Comparison of ENCODE assay signal across 27 cellular contexts in the genomic region with DNA sequence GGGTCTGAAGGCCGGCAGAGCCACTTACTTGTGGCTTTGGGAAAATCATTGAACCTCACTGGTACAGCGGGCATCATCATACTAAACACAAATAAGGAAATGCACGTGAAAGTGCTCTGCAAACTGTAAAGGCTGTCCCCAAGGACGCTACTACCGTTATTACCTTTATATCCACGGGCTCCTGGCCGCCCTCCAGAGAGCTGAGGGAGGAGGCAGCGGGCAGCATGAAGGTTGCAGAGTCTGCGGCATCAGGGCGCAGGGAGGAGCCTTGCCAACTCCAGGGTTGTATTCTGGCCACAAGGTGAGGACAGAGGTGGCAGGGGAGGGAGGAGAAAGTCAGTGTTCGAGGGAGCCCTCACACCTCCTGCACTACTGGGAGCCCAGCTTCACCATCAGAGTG.
"Had no signal": no experiment of that assay in that cellular context is flagged by ENCODE, and none has a peak within 500 bp of the region (broad histone marks: within the 10 kb centered on the region; RNA-seq: fewer than 3 reads in every experiment).

No MANE protein-coding gene starts in this region.

- DNase-seq: activated B cell treated with CpG ODN at 0.5 μM for 24 hours; activated CD4-positive, alpha-beta memory T cell treated with anti-CD3 and anti-CD28 coated beads for 36 hours; activated CD4-positive, alpha-beta T cell treated with anti-CD3 and anti-CD28 coated beads for 1 hour; activated CD4-positive, alpha-beta T cell treated with anti-CD3 and anti-CD28 coated beads, Interleukin-2, amount 10 ng/mL, durations not matched to agents 24 days and 14 days; activated CD8-positive, alpha-beta memory T cell treated with anti-CD3 and anti-CD28 coated beads for 24 hours; activated effector memory CD4-positive, alpha-beta T cell treated with anti-CD3 and anti-CD28 coated beads, Interleukin-2, amount 50 U/mL, for 16 hours; activated naive CD4-positive, alpha-beta T cell treated with Interleukin-2 at 50 U/mL for 16 hours; activated naive CD8-positive, alpha-beta T cell treated with anti-CD3 and anti-CD28 coated beads, Interleukin-2, amount 50 U/mL, for 24 hours; activated T-cell treated with anti-CD3 and anti-CD28 coated beads, Interleukin-2, amount 50 U/mL, for 4 hours; amniotic stem cell; body of pancreas; NCI-H1048; NCI-H1417 treated with DMSO at 0.1 percent for 48 hours; NCI-H187; NCI-H345; NCI-H510A; NCI-H526 treated with DMSO at 0.1 percent for 48 hours; PC-9; RPMI8226; T-cell; T-helper 2 cell; T1000 had no signal

- H3K4me3 ChIP-seq: ascending aorta, body of pancreas, PC-9, SK-N-MC had no signal

- H3K27ac Mint-ChIP-seq: activated B cell treated with CpG ODN at 0.5 μM for 24 hours; activated CD4-positive, alpha-beta memory T cell treated with anti-CD3 and anti-CD28 coated beads for 36 hours; activated CD4-positive, alpha-beta T cell treated with anti-CD3 and anti-CD28 coated beads, Interleukin-2, amount 10 ng/mL, durations not matched to agents 24 days and 14 days; activated naive CD4-positive, alpha-beta T cell treated with anti-CD3 and anti-CD28 coated beads, Interleukin-2, amount 50 U/mL, for 72 hours; activated naive CD8-positive, alpha-beta T cell treated with anti-CD3 and anti-CD28 coated beads, Interleukin-2, amount 50 U/mL, for 24 hours; T-cell had no signal

- H3K36me3 Mint-ChIP-seq: activated CD4-positive, alpha-beta memory T cell treated with anti-CD3 and anti-CD28 coated beads for 36 hours; activated naive CD4-positive, alpha-beta T cell treated with anti-CD3 and anti-CD28 coated beads, Interleukin-2, amount 50 U/mL, for 72 hours; T-cell had no signal

- H3K9me3 Mint-ChIP-seq: activated B cell treated with CpG ODN at 0.5 μM for 24 hours; activated CD4-positive, alpha-beta memory T cell treated with anti-CD3 and anti-CD28 coated beads for 36 hours; activated naive CD4-positive, alpha-beta T cell treated with anti-CD3 and anti-CD28 coated beads, Interleukin-2, amount 50 U/mL, for 72 hours; activated naive CD8-positive, alpha-beta T cell treated with anti-CD3 and anti-CD28 coated beads, Interleukin-2, amount 50 U/mL, for 24 hours; activated T-cell treated with anti-CD3 and anti-CD28 coated beads, Interleukin-2, amount 50 U/mL, for 4 hours; central memory CD8-positive, alpha-beta T cell; T-cell had no signal

- H3K27me3 ChIP-seq: ascending aorta, body of pancreas had no signal

- H3K27me3 Mint-ChIP-seq: activated CD4-positive, alpha-beta T cell treated with anti-CD3 and anti-CD28 coated beads, Interleukin-2, amount 10 ng/mL, durations not matched to agents 24 days and 14 days had no signal

- H3K27ac ChIP-seq: ascending aorta, body of pancreas, PC-9, SK-N-MC had no signal

- H3K4me3 Mint-ChIP-seq: activated B cell treated with CpG ODN at 0.5 μM for 24 hours; activated CD4-positive, alpha-beta memory T cell treated with anti-CD3 and anti-CD28 coated beads for 36 hours; activated CD4-positive, alpha-beta T cell treated with anti-CD3 and anti-CD28 coated beads, Interleukin-2, amount 10 ng/mL, durations not matched to agents 24 days and 14 days; activated naive CD8-positive, alpha-beta T cell treated with anti-CD3 and anti-CD28 coated beads, Interleukin-2, amount 50 U/mL, for 24 hours; activated T-cell treated with anti-CD3 and anti-CD28 coated beads, Interleukin-2, amount 50 U/mL, for 4 hours; central memory CD8-positive, alpha-beta T cell; T-cell had no signal

- H3K36me3 ChIP-seq: ascending aorta had no signal

- H3K4me1 Mint-ChIP-seq: activated B cell treated with CpG ODN at 0.5 μM for 24 hours; activated CD4-positive, alpha-beta T cell treated with anti-CD3 and anti-CD28 coated beads, Interleukin-2, amount 10 ng/mL, durations not matched to agents 24 days and 14 days; activated naive CD8-positive, alpha-beta T cell treated with anti-CD3 and anti-CD28 coated beads, Interleukin-2, amount 50 U/mL, for 24 hours; central memory CD8-positive, alpha-beta T cell; T-cell had no signal

- H3K4me1 ChIP-seq: ascending aorta, body of pancreas had no signal

- H3K9me3 ChIP-seq: ascending aorta, body of pancreas had no signal

- ATAC-seq: activated naive CD4-positive, alpha-beta T cell treated with anti-CD3 and anti-CD28 coated beads, Interleukin-2, amount 50 U/mL, for 72 hours; activated naive CD8-positive, alpha-beta T cell treated with anti-CD3 and anti-CD28 coated beads, Interleukin-2, amount 50 U/mL, for 24 hours; activated T-cell treated with anti-CD3 and anti-CD28 coated beads, Interleukin-2, amount 50 U/mL, for 4 hours; body of pancreas; Right ventricle myocardium inferior; T-cell had no signal
